ENCODE assay signal across 1 cellular context in genomic region chr1:160342953-160343869, GRCh38.
TF ChIP-seq lines count a peak whose summit lies in the region.

TSS of gene COPA (minus strand) at chr1:160343250. CDS start at chr1:160343170, 80 bp downstream.
TSS of gene NCSTN (plus strand) at chr1:160343383. CDS start at chr1:160343397, 14 bp downstream.

TF ChIP-seq in HepG2, 621 proteins besides CTCF, POLR2A, EP300 and RAD21 (continued from another document and continues in another):
- TF ChIP-seq RNF219 (CRISPR knock-in tag; IDR thresholded peaks at IDR 0.05) (no peak), RFX3 (CRISPR knock-in tag; IDR thresholded peaks at IDR 0.05) (no peak), GPN1 (CRISPR knock-in tag; IDR thresholded peaks at IDR 0.05; ENCODE audit: borderline replicate concordance) (no peak), SALL2 (CRISPR knock-in tag; IDR thresholded peaks at IDR 0.05) (peak; percentile 43; the same call in 1 of the 2 replicates), ZBTB38 (CRISPR knock-in tag; IDR thresholded peaks at IDR 0.05) (no peak; the same call in 1 of the 2 replicates), NAIF1 (CRISPR knock-in tag; IDR thresholded peaks at IDR 0.05; ENCODE audit: borderline replicate concordance) (no peak), ZNF775 (CRISPR knock-in tag; IDR thresholded peaks at IDR 0.05; ENCODE audit: borderline replicate concordance) (no peak), ZNF274 (CRISPR knock-in tag; IDR thresholded peaks at IDR 0.05) (peak; percentile 78; the same call in 1 of the 2 replicates), ZNF839 (CRISPR knock-in tag; IDR thresholded peaks at IDR 0.05; ENCODE audit: borderline replicate concordance) (no peak), ZNF343 (CRISPR knock-in tag; IDR thresholded peaks at IDR 0.05) (no peak), GPBP1L1 (CRISPR knock-in tag; IDR thresholded peaks at IDR 0.05) (no peak), AHR (CRISPR knock-in tag; IDR thresholded peaks at IDR 0.05) (no peak; the same call in 1 of the 2 replicates), ZSCAN31 (CRISPR knock-in tag; IDR thresholded peaks at IDR 0.05; ENCODE audit: low read depth) (peak; percentile 59; the same call in 1 of the 2 replicates), ZNF646 (CRISPR knock-in tag; IDR thresholded peaks at IDR 0.05) (no peak), KLF16 (CRISPR knock-in tag; IDR thresholded peaks at IDR 0.05) (peak in 1 of 2 experiments; percentile 86; a peak in 2 of 4 replicates), SKI (IDR thresholded peaks at IDR 0.05; ENCODE audit: partially characterized antibody) (no peak), SIX4 (CRISPR knock-in tag; IDR thresholded peaks at IDR 0.05) (0 out of 2 replicates have a peak, but pooled peaks have one; percentile 13), SNAPC5 (CRISPR knock-in tag; IDR thresholded peaks at IDR 0.05; ENCODE audit: borderline replicate concordance) (no peak), ZNF687 (CRISPR knock-in tag; IDR thresholded peaks at IDR 0.05) (peak; percentile 84), GABPB1 (CRISPR knock-in tag; IDR thresholded peaks at IDR 0.05) (peak; percentile 99), HNRNPLL (IDR thresholded peaks at IDR 0.05; ENCODE audit: low read depth, low read length, poor library complexity, severe bottlenecking) (peak; percentile 31), ZBTB33 (CRISPR knock-in tag; IDR thresholded peaks at IDR 0.05) (0 out of 2 replicates have a peak, but pooled peaks have one; percentile 5), CCAR2 (optimal IDR thresholded peaks at IDR 0.05; ENCODE audit: low read depth, low read length) (no peak), ZNF138 (CRISPR knock-in tag; IDR thresholded peaks at IDR 0.05; ENCODE audit: low read depth) (0 out of 2 replicates have a peak, but pooled peaks have one; percentile 9), HOXA3 (CRISPR knock-in tag; IDR thresholded peaks at IDR 0.05) (peak; percentile 92), ZNF484 (CRISPR knock-in tag; IDR thresholded peaks at IDR 0.05; ENCODE audit: borderline replicate concordance, low read depth) (no peak), BORCS8-MEF2B (CRISPR knock-in tag; IDR thresholded peaks at IDR 0.05) (no peak), USF2 (IDR thresholded peaks at IDR 0.05; ENCODE audit: low read depth, low read length) (no peak), USF2 (CRISPR knock-in tag; IDR thresholded peaks at IDR 0.05; ENCODE audit: borderline replicate concordance) (no peak), REPIN1 (CRISPR knock-in tag; IDR thresholded peaks at IDR 0.05; ENCODE audit: borderline replicate concordance, low read depth) (no peak; the same call in 1 of the 2 replicates), DBP (CRISPR knock-in tag; IDR thresholded peaks at IDR 0.05; ENCODE audit: not compliant biosample characterization) (peak; percentile 5), ZNF441 (CRISPR knock-in tag; IDR thresholded peaks at IDR 0.05; ENCODE audit: borderline replicate concordance) (no peak), NKX3-1 (CRISPR knock-in tag; IDR thresholded peaks at IDR 0.05) (no peak), ZNF549 (CRISPR knock-in tag; IDR thresholded peaks at IDR 0.05) (no peak), TEF (CRISPR knock-in tag; IDR thresholded peaks at IDR 0.05) (no peak), BCL3 (CRISPR knock-in tag; IDR thresholded peaks at IDR 0.05) (peak; percentile 84), TEAD2 (CRISPR knock-in tag; IDR thresholded peaks at IDR 0.05) (no peak), GZF1 (CRISPR knock-in tag; IDR thresholded peaks at IDR 0.05) (no peak), TGIF2 (CRISPR knock-in tag; IDR thresholded peaks at IDR 0.05) (peak; percentile 75)
